Comparison of ENCODE assay signal across 2 cellular contexts in genomic region chr6:110033749-110034636, GRCh38.
TF ChIP-seq lines count a peak whose summit lies in the region.

No MANE protein-coding gene starts in this region.

TF ChIP-seq in H1, 55 proteins besides CTCF, POLR2A, EP300 and RAD21:
- no peak for TF ChIP-seq CEBPB (IDR thresholded peaks at IDR 0.05; ENCODE audit: low read depth, low read length)
- no peak for TF ChIP-seq MAX (IDR thresholded peaks at IDR 0.05)
- TF ChIP-seq CHD7 (IDR thresholded peaks at IDR 0.05; ENCODE audit: insufficient replicate concordance, low read length) = no peak
- TF ChIP-seq USF2 (IDR thresholded peaks at IDR 0.05; ENCODE audit: low read length) = no peak
- TF ChIP-seq GABPA (IDR thresholded peaks at IDR 0.05; ENCODE audit: borderline replicate concordance, insufficient read depth, low read length) = no peak
- no peak for TF ChIP-seq SP4 (IDR thresholded peaks at IDR 0.05; ENCODE audit: low read length)
- no peak for TF ChIP-seq SP2 (IDR thresholded peaks at IDR 0.05; ENCODE audit: low read length)
- TF ChIP-seq EZH2 (IDR thresholded peaks at IDR 0.05; ENCODE audit: low read depth, low read length, severe bottlenecking) = no peak
- no peak for TF ChIP-seq RNF2 (IDR thresholded peaks at IDR 0.05; ENCODE audit: borderline replicate concordance, low read depth, low read length, missing control alignments, poor library complexity, severe bottlenecking)
- TF ChIP-seq POU5F1 (IDR thresholded peaks at IDR 0.05; ENCODE audit: low read depth, low read length) = no peak
- TF ChIP-seq JUND (IDR thresholded peaks at IDR 0.05; ENCODE audit: low read length) = no peak
- no peak for TF ChIP-seq TAF7 (optimal IDR thresholded peaks at IDR 0.05; ENCODE audit: borderline replicate concordance, low read depth, low read length)
- TF ChIP-seq SUZ12 (IDR thresholded peaks at IDR 0.05; ENCODE audit: low read length) = no peak
- TF ChIP-seq NRF1 (IDR thresholded peaks at IDR 0.05; ENCODE audit: low read depth, low read length) = no peak
- no peak for TF ChIP-seq TEAD4 (IDR thresholded peaks at IDR 0.05; ENCODE audit: low read depth, low read length)
- TF ChIP-seq CREB1 (IDR thresholded peaks at IDR 0.05) = no peak
- no peak for TF ChIP-seq JUN (IDR thresholded peaks at IDR 0.05; ENCODE audit: low read depth, low read length)
- no peak for TF ChIP-seq BACH1 (IDR thresholded peaks at IDR 0.05; ENCODE audit: low read length)
- TF ChIP-seq HDAC2 (IDR thresholded peaks at IDR 0.05; ENCODE audit: borderline replicate concordance in 1 of 2, low read depth in 2 of 2, low read length in 2 of 2) = no peak

TF ChIP-seq in neural cell, 6 proteins besides CTCF, POLR2A, EP300 and RAD21:
- no peak for TF ChIP-seq POLR2AphosphoS5 (IDR thresholded peaks at IDR 0.05)
